In genomic region chr5:157460921-157461792, GRCh38 we compare ENCODE assay signal across 9 cellular contexts. TPM values are rescaled to one million over a fixed set of nuclear protein-coding genes. Genes with fewer than 3 reads are reported as not detected.
DNase-seq lines count a peak whose midpoint lies in the region; ATAC-seq and TF ChIP-seq lines count a peak whose summit lies in the region.
"Had no signal": no experiment of that assay in that cellular context is flagged by ENCODE, and none has a peak within 500 bp of the region (broad histone marks: within the 10 kb centered on the region; RNA-seq: fewer than 3 reads in every experiment).

No MANE protein-coding gene starts in this region.

- no peak overlapping the region for H3K4me3 ChIP-seq in CD4-positive, CD25-positive, alpha-beta regulatory T cell (ENCODE audit: low read depth, low read length)
- peak overlapping the region; percentile 41 to 67 for H3K4me3 ChIP-seq in muscle layer of duodenum (ENCODE audit: low read depth in 1 of 2, low read length in 2 of 2)

- H3K4me1 Mint-ChIP-seq in CD4-positive, CD25-positive, alpha-beta regulatory T cell = peaks cover 6 to 36% (median 21%) of the 10 kb centered on the region in 4 donors
- H3K4me1 Mint-ChIP-seq in HFFc6 (ENCODE audit: low read depth) = peaks cover 33% of the 10 kb centered on the region
- peaks cover 21% of the 10 kb centered on the region for H3K4me1 Mint-ChIP-seq in chondrocyte (ENCODE audit: low read depth)

- TF ChIP-seq CTCF in HFFc6 (IDR thresholded peaks at IDR 0.05) = no peak
- TF ChIP-seq CTCF in chondrocyte (IDR thresholded peaks at IDR 0.05) = no peak

- H3K27ac Mint-ChIP-seq in CD4-positive, CD25-positive, alpha-beta regulatory T cell = peak overlapping the region in 1 of 3 donors; percentile 67
- H3K27ac Mint-ChIP-seq in HFFc6 = no peak overlapping the region
- H3K27ac Mint-ChIP-seq in chondrocyte (ENCODE audit: unreplicated experiment) = no peak overlapping the region

- H3K4me3 Mint-ChIP-seq in CD4-positive, CD25-positive, alpha-beta regulatory T cell = peak overlapping the region; percentile 58 to 87 (median 80)
- peak overlapping the region; percentile 75; the same call in 1 of the 2 replicates for H3K4me3 Mint-ChIP-seq in HFFc6
- H3K4me3 Mint-ChIP-seq in chondrocyte (ENCODE audit: unreplicated experiment) = peak overlapping the region; percentile 67

- no peaks in the 10 kb centered on the region for H3K36me3 Mint-ChIP-seq in CD4-positive, CD25-positive, alpha-beta regulatory T cell
- H3K36me3 Mint-ChIP-seq in HFFc6 (ENCODE audit: low read depth) (no peaks in the 10 kb centered on the region), chondrocyte (ENCODE audit: low read depth) (no peaks in the 10 kb centered on the region)

- no peaks in the 10 kb centered on the region for H3K27me3 ChIP-seq in CD4-positive, CD25-positive, alpha-beta regulatory T cell (ENCODE audit: control insufficient read depth, insufficient read depth, low read length)
- peaks cover 6% of the 10 kb centered on the region for H3K27me3 ChIP-seq in muscle layer of duodenum (ENCODE audit: low read depth, low read length)

- no peak for DNase-seq in CD4-positive, CD25-positive, alpha-beta regulatory T cell
- DNase-seq in HFFc6 (no peak), chondrocyte (ENCODE audit: low spot score) (no peak), EL (no peak), SKM-1 (lab: John Stamatoyannopoulos, UW; ENCODE audit: unreplicated experiment) (no peak)
- no peak for DNase-seq in effector CD4-positive, alpha-beta T cell
- DNase-seq: NCI-H510A treated with DMSO at 0.1 percent for 48 hours had no signal

- no peak overlapping the region for H3K27ac ChIP-seq in CD4-positive, CD25-positive, alpha-beta regulatory T cell (ENCODE audit: insufficient read depth, low read length, poor library complexity, severe bottlenecking)
- H3K27ac ChIP-seq in muscle layer of duodenum (ENCODE audit: low read length) = peak overlapping the region; percentile 46

- H3K27me3 Mint-ChIP-seq in CD4-positive, CD25-positive, alpha-beta regulatory T cell = peaks cover 11% of the 10 kb centered on the region
- H3K27me3 Mint-ChIP-seq in HFFc6 (ENCODE audit: insufficient read depth) = peaks cover 4% of the 10 kb centered on the region
- H3K27me3 Mint-ChIP-seq in chondrocyte (ENCODE audit: low read depth) = no peaks in the 10 kb centered on the region

- H3K4me1 ChIP-seq in CD4-positive, CD25-positive, alpha-beta regulatory T cell (ENCODE audit: control insufficient read depth, insufficient read depth, low read length, poor library complexity, severe bottlenecking) = peaks cover 21% of the 10 kb centered on the region
- H3K4me1 ChIP-seq in muscle layer of duodenum (ENCODE audit: control insufficient read depth in 1 of 2, insufficient read depth in 2 of 2, low read length in 2 of 2) = peaks cover 6 to 18% of the 10 kb centered on the region in 2 donors

- no peak for ATAC-seq in CD4-positive, CD25-positive, alpha-beta regulatory T cell (ENCODE audit: low read depth in 2 of 2)
- no peak for ATAC-seq in GM19395 (IDR thresholded peaks at IDR 0.05; ENCODE audit: unreplicated experiment)

- no peaks in the 10 kb centered on the region for H3K9me3 ChIP-seq in CD4-positive, CD25-positive, alpha-beta regulatory T cell (ENCODE audit: control insufficient read depth in 2 of 2, low read length in 2 of 2)
- H3K9me3 ChIP-seq in muscle layer of duodenum (ENCODE audit: control insufficient read depth in 1 of 2, low read length in 2 of 2) = no peaks in the 10 kb centered on the region

- peaks cover 0 to 1% (median 0%) of the 10 kb centered on the region in 7 donors for H3K9me3 Mint-ChIP-seq in CD4-positive, CD25-positive, alpha-beta regulatory T cell
- H3K9me3 Mint-ChIP-seq in HFFc6 = no peaks in the 10 kb centered on the region
- H3K9me3 Mint-ChIP-seq in chondrocyte (ENCODE audit: low read depth) = no peaks in the 10 kb centered on the region

- no peaks in the 10 kb centered on the region for H3K36me3 ChIP-seq in CD4-positive, CD25-positive, alpha-beta regulatory T cell (ENCODE audit: control insufficient read depth, insufficient read depth, low read length)
- H3K36me3 ChIP-seq in muscle layer of duodenum (ENCODE audit: control insufficient read depth in 1 of 2, insufficient read depth in 2 of 2, low read length in 2 of 2) = no peaks in the 10 kb centered on the region

RNA-seq across cellular contexts. Expression of gene NIPAL4, which starts 1.1 kb away (rescaled TPM):
- 1.1 TPM for total RNA-seq in CD4-positive, CD25-positive, alpha-beta regulatory T cell
- under 1 TPM in 3 of 4 donors, not detected in 1; 0.10 to 0.15 (median 0.14) TPM for polyA plus RNA-seq in CD4-positive, CD25-positive, alpha-beta regulatory T cell
- under 1 TPM; 0.14 to 0.38 (median 0.22) TPM for total RNA-seq in HFFc6 (2021; fragmentation: NEBNext Ultra II Directional; extraction: Animal tissue kit (Norgen Biotek cat#: 25700))
- total RNA-seq in chondrocyte = 0.41 to 0.87 TPM (median 0.60 TPM) in 3 replicates
